8 cellular contexts compared by ENCODE assay signal in the genomic region with DNA sequence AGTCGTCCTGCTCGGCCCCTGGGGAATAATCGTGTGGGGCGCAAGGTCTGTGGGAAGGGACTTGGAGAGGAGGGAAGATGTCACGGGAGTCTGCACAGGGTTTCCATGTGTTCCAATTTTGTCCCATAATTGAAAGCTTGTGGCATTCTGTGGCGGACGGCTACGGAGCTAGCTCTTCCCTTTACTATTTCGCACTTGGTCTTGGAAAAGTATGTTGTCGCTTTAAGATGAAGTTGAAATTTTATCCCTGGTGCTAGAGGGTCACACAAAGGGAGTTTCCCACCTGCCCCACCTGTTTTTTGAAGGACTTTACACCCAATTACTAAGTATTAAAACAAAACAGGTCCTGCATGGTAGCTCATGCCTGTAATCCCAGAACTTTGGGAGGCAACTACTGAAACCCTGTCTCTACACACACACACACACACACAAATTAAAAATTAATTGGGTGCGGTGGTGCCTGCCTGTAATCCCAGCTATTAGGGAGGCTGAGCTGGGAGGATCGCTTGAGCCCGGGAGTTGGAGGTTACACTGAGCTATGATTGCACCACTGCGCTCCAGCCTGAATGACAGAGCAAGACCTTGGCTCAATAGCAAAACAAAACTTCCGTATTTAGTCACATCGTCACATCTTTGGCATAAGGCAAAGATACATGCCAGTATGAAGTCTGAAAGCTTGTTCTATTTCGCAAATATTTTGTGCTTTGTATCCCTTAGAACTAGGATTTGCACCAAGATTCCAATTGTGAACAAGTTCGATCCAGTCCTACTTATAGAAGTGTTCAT. TPM values are rescaled to one million over a fixed set of nuclear protein-coding genes. Genes with fewer than 3 reads are reported as not detected.
A peak's percentile ranks its signal among the peaks of the same experiment; 100 is the strongest.
DNase-seq lines count a peak whose midpoint lies in the region; ATAC-seq and TF ChIP-seq lines count a peak whose summit lies in the region.

No MANE protein-coding gene starts in this region.

- WGBS in neuronal stem cell (ENCODE audit: extremely low coverage in 2 of 2, insufficient read length in 2 of 2, insufficient replicate concordance in 1 of 2), 2 donors: no CpG with 5 or more reads among the region's 18 CpGs

- no peak overlapping the region for H3K14ac ChIP-seq in neuronal stem cell (ENCODE audit: low read length)

- H3K23ac ChIP-seq in neuronal stem cell (ENCODE audit: low read depth, low read length, poor library complexity): no peak overlapping the region

- no peak overlapping the region for H2AK5ac ChIP-seq in neuronal stem cell (ENCODE audit: low read depth, low read length)

- DNase-seq in AG04450 (ENCODE audit: low read depth, low spot score) (no peak), HFF-Myc (ENCODE audit: extremely low read depth, low read depth) (no peak), WERI-Rb-1 (no peak), fibroblast of the aortic adventitia (ENCODE audit: low read depth) (peak; percentile 75), neuronal stem cell (ENCODE audit: low spot score) (no peak), pons (ENCODE audit: low spot score) (no peak)

- POLR2A ChIA-PET in AG04450 (lab: Yijun Ruan, JAX): interaction anchor here (0.5 to 2.9 kb wide), 11 partner anchors 9 to 300 kb away, joined by 3 to 19 read pairs (median 3); a partner anchor contains a TSS

- no peaks in the 10 kb centered on the region for H3K27me3 ChIP-seq in AG04450 (ENCODE audit: control insufficient read depth, insufficient read depth, low read length)
- H3K27me3 ChIP-seq in WERI-Rb-1 (ENCODE audit: insufficient read depth, low read depth, severe bottlenecking): no peaks in the 10 kb centered on the region
- H3K27me3 ChIP-seq in neuronal stem cell (ENCODE audit: control insufficient read depth in 3 of 3, insufficient read depth in 3 of 3, low read depth in 1 of 3, low read length in 3 of 3): no peaks in the 10 kb centered on the region

- H3K4me3 ChIP-seq in AG04450 (ENCODE audit: low read depth, low read length) (peak overlapping the region; percentile 88), HFF-Myc (replicated peaks; ENCODE audit: low read depth, low read length) (peak overlapping the region; percentile 89), WERI-Rb-1 (ENCODE audit: low read depth, low read length) (peak overlapping the region; percentile 63), fibroblast of the aortic adventitia (ENCODE audit: low read depth, low read length) (peak overlapping the region; percentile 94), neuronal stem cell (ENCODE audit: low read length in 2 of 2) (peak overlapping the region; percentile 87 to 98)

- H3K9me3 ChIP-seq in AG04450 (ENCODE audit: control insufficient read depth, insufficient read depth, low read length) (no peaks in the 10 kb centered on the region; the same call in 1 of the 2 replicates), WERI-Rb-1 (ENCODE audit: severe bottlenecking) (no peaks in the 10 kb centered on the region), neuronal stem cell (replicated peaks in 1 of 2; ENCODE audit: control insufficient read depth in 2 of 2, insufficient read depth in 1 of 2, low read depth in 1 of 2, low read length in 2 of 2) (no peaks in the 10 kb centered on the region)

- peaks cover 6 to 10% of the 10 kb centered on the region in 2 donors for H3K4me1 ChIP-seq in neuronal stem cell (ENCODE audit: control insufficient read depth in 2 of 2, insufficient read depth in 1 of 2, low read depth in 1 of 2, low read length in 2 of 2)

- peaks cover 4% of the 10 kb centered on the region for H3K79me1 ChIP-seq in neuronal stem cell (ENCODE audit: low read depth, low read length)

- TF ChIP-seq CTCF in AG04450 (IDR thresholded peaks at IDR 0.05; ENCODE audit: low read depth, low read length) (no peak), HFF-Myc (IDR thresholded peaks at IDR 0.05; ENCODE audit: low read depth, low read length, missing control alignments) (no peak), WERI-Rb-1 (IDR thresholded peaks at IDR 0.05; ENCODE audit: low read depth, low read length) (no peak), fibroblast of the aortic adventitia (IDR thresholded peaks at IDR 0.05; ENCODE audit: insufficient read depth, low read length) (no peak)

- no peak overlapping the region for H3K4ac ChIP-seq in neuronal stem cell (ENCODE audit: low read length)

- no peak for ATAC-seq in GM21723 (IDR thresholded peaks at IDR 0.05; ENCODE audit: unreplicated experiment)
- no peak for ATAC-seq in GM19463 (IDR thresholded peaks at IDR 0.05; ENCODE audit: unreplicated experiment)

- H3K9ac ChIP-seq in neuronal stem cell (ENCODE audit: low read depth, low read length, poor library complexity): peak overlapping the region; percentile 46

- peak overlapping the region; percentile 97 for H3K18ac ChIP-seq in neuronal stem cell (ENCODE audit: low read length)

- H4K91ac ChIP-seq in neuronal stem cell (ENCODE audit: low read depth, low read length, poor library complexity): no peak overlapping the region

- peak overlapping the region; percentile 96 for H2AFZ ChIP-seq in neuronal stem cell (ENCODE audit: low read length)

- CTCF ChIA-PET in AG04450 (lab: Charles Lee): interaction anchor here (1.4 to 2.9 kb wide), 3 partner anchors 29 to 295 kb away, joined by 5 to 8 read pairs (median 7); no protein-coding TSS in a partner anchor

- H2BK12ac ChIP-seq in neuronal stem cell (ENCODE audit: low read length): no peak overlapping the region

- H3K27ac ChIP-seq in AG04450 (ENCODE audit: low read depth, low read length) (peak overlapping the region; percentile 89), WERI-Rb-1 (peak overlapping the region; percentile 65), neuronal stem cell (replicated peaks; ENCODE audit: low read length) (peak overlapping the region; percentile 83)

- no peak overlapping the region for H2BK120ac ChIP-seq in neuronal stem cell (ENCODE audit: low read depth, low read length)

- H2BK5ac ChIP-seq in neuronal stem cell (ENCODE audit: low read length): peak overlapping the region; percentile 26

- H4K8ac ChIP-seq in neuronal stem cell (ENCODE audit: low read depth, low read length): no peak overlapping the region

- H3K4me2 ChIP-seq in neuronal stem cell (ENCODE audit: insufficient read depth, low read length, poor library complexity, severe bottlenecking): peak overlapping the region; percentile 61

- H2BK15ac ChIP-seq in neuronal stem cell (ENCODE audit: low read length): no peak overlapping the region

- H3K36me3 ChIP-seq in WERI-Rb-1: peaks cover 38% of the 10 kb centered on the region
- peaks cover 21 to 59% of the 10 kb centered on the region in 2 donors for H3K36me3 ChIP-seq in neuronal stem cell (replicated peaks in 1 of 2; ENCODE audit: control insufficient read depth in 2 of 2, insufficient read depth in 2 of 2, low read length in 2 of 2)

RNA-seq across cellular contexts. Expression of a gene that starts 1.0 kb away (rescaled TPM):
- 6,434 and 7,581 TPM in 2 replicates for polyA plus RNA-seq in AG04450 (2011; rRNA removed)
- polyA minus RNA-seq in AG04450 (2011; rRNA and poly(A)+ RNA removed): 1,741 and 1,851 TPM in 2 replicates
- total RNA-seq in fibroblast of the aortic adventitia (ENCODE audit: low replicate concordance): 2,623 and 5,269 TPM in 2 replicates
- 2,914 TPM for polyA plus RNA-seq in neuronal stem cell (2013, experiment 1 of 2)
- 3,114 TPM for polyA plus RNA-seq in neuronal stem cell (2013, experiment 2 of 2)
